ENCODE assay signal across 17 cellular contexts in genomic region chrX:41692162-41692749, GRCh38. TPM values are rescaled to one million over a fixed set of nuclear protein-coding genes. Genes with fewer than 3 reads are reported as not detected.
A peak's percentile ranks its signal among the peaks of the same experiment; 100 is the strongest.
DNase-seq lines count a peak whose midpoint lies in the region; ATAC-seq, FAIRE-seq and TF ChIP-seq lines count a peak whose summit lies in the region.
"Had no signal": no experiment of that assay in that cellular context is flagged by ENCODE, and none has a peak within 500 bp of the region (broad histone marks: within the 10 kb centered on the region; RNA-seq: fewer than 3 reads in every experiment).

No MANE protein-coding gene starts in this region.

- TF ChIP-seq CTCF in AG09309 (IDR thresholded peaks at IDR 0.05; ENCODE audit: control insufficient read depth, insufficient read depth, low read depth, low read length, missing control alignments): no peak
- TF ChIP-seq CTCF in astrocyte (IDR thresholded peaks at IDR 0.05; ENCODE audit: insufficient read depth, low read depth, low read length): no peak
- TF ChIP-seq CTCF in left lung (IDR thresholded peaks at IDR 0.05): no peak

- no peaks in the 10 kb centered on the region for H3K27me3 Mint-ChIP-seq in astrocyte (ENCODE audit: low read depth, unreplicated experiment)
- peaks cover 33% of the 10 kb centered on the region for H3K27me3 Mint-ChIP-seq in activated T-cell treated with anti-CD3 and anti-CD28 coated beads, Interleukin-2, amount 50 U/mL, for 24 hours
- H3K27me3 Mint-ChIP-seq: stimulated activated memory B cell treated with anti-CD40 and anti-IgM and Interleukin-4, amounts not matched to agents 10 μg/mL and 1 μg/mL and 100 μg/mL, for 72 hours had no signal

- intact Hi-C loops in left lung (cut with DNase I): no loop called here

- H3K9me3 ChIP-seq in astrocyte (ENCODE audit: insufficient read depth, low read depth, low read length): no peaks in the 10 kb centered on the region
- H3K9me3 ChIP-seq in left lung: no peaks in the 10 kb centered on the region
- H3K9me3 ChIP-seq: mucosa of descending colon had no signal

- H3K36me3 Mint-ChIP-seq in astrocyte (ENCODE audit: low read depth, unreplicated experiment): no peaks in the 10 kb centered on the region
- peaks cover 6% of the 10 kb centered on the region for H3K36me3 Mint-ChIP-seq in activated T-cell treated with anti-CD3 and anti-CD28 coated beads, Interleukin-2, amount 50 U/mL, for 24 hours (ENCODE audit: low read depth)

- H3K27ac Mint-ChIP-seq in astrocyte (ENCODE audit: unreplicated experiment): no peak overlapping the region
- no peak overlapping the region for H3K27ac Mint-ChIP-seq in activated T-cell treated with anti-CD3 and anti-CD28 coated beads, Interleukin-2, amount 50 U/mL, for 24 hours
- H3K27ac Mint-ChIP-seq: stimulated activated memory B cell treated with anti-CD40 and anti-IgM and Interleukin-4, amounts not matched to agents 10 μg/mL and 1 μg/mL and 100 μg/mL, for 72 hours had no signal

- no peaks in the 10 kb centered on the region for H3K4me1 ChIP-seq in astrocyte (ENCODE audit: insufficient read depth, low read length)
- no peaks in the 10 kb centered on the region for H3K4me1 ChIP-seq in left lung

- no peaks in the 10 kb centered on the region for H3K79me2 ChIP-seq in astrocyte (ENCODE audit: insufficient read depth, low read length)

- ATAC-seq in left lung: peak; percentile 35
- ATAC-seq: activated CD4-positive, CD25-positive, alpha-beta regulatory T cell treated with anti-CD3 and anti-CD28 coated beads, Interleukin-2, amount 50 U/mL, for 24 hours; mucosa of descending colon; stimulated activated memory B cell treated with anti-CD40 and anti-IgM and Interleukin-4, amounts not matched to agents 10 μg/mL and 1 μg/mL and 100 μg/mL, for 72 hours had no signal

- peak; percentile 52 for DNase-seq in AG09309 (ENCODE audit: low read depth)
- DNase-seq in GM03348 (ENCODE audit: low spot score): peak; percentile 49
- peak; percentile 49 for DNase-seq in astrocyte (ENCODE audit: low read depth)
- no peak for DNase-seq in left lung
- no peak for DNase-seq in activated T-cell treated with anti-CD3 and anti-CD28 coated beads, Interleukin-2, amount 50 U/mL, for 24 hours
- no peak for DNase-seq in HTR-8/SVneo (ENCODE audit: insufficient read length, low spot score)
- no peak for DNase-seq in NCI-H1105 (lab: John Stamatoyannopoulos, UW)
- no peak for DNase-seq in germinal center (ENCODE audit: low spot score)
- DNase-seq: central memory CD4-positive, alpha-beta T cell; KG1; mucosa of descending colon; NCI-H2029; stimulated activated CD4-positive, alpha-beta T cell treated with anti-CD3 and anti-CD28 coated beads, Interleukin-2, amount 100 ng/mL, for 24 hours had no signal

- H3K4me3 ChIP-seq in AG09309 (ENCODE audit: control insufficient read depth, low read depth, low read length): no peak overlapping the region
- no peak overlapping the region for H3K4me3 ChIP-seq in astrocyte (ENCODE audit: insufficient read depth, low read depth, low read length)
- H3K4me3 ChIP-seq in left lung: no peak overlapping the region
- H3K4me3 ChIP-seq: mucosa of descending colon had no signal

- no peak overlapping the region for H2AFZ ChIP-seq in astrocyte (ENCODE audit: low read depth, low read length)

- H3K36me3 ChIP-seq in astrocyte (ENCODE audit: insufficient read depth, low read length) (no peaks in the 10 kb centered on the region), left lung (no peaks in the 10 kb centered on the region)

- FAIRE-seq in astrocyte (lab: Jason Lieb, UNC) (peak; percentile 99), HTR-8/SVneo (lab: Jason Lieb, UNC) (no peak)

- no peak overlapping the region for H3K4me2 ChIP-seq in astrocyte (ENCODE audit: low read length)

- H3K9me3 Mint-ChIP-seq in astrocyte (ENCODE audit: unreplicated experiment): no peaks in the 10 kb centered on the region
- no peaks in the 10 kb centered on the region for H3K9me3 Mint-ChIP-seq in activated T-cell treated with anti-CD3 and anti-CD28 coated beads, Interleukin-2, amount 50 U/mL, for 24 hours
- H3K9me3 Mint-ChIP-seq: stimulated activated memory B cell treated with anti-CD40 and anti-IgM and Interleukin-4, amounts not matched to agents 10 μg/mL and 1 μg/mL and 100 μg/mL, for 72 hours had no signal

- H3K27me3 ChIP-seq in astrocyte (ENCODE audit: insufficient read depth, low read length) (no peaks in the 10 kb centered on the region), left lung (no peaks in the 10 kb centered on the region)

- H3K27ac ChIP-seq in astrocyte (ENCODE audit: low read depth, low read length): no peak overlapping the region
- H3K27ac ChIP-seq in left lung: no peak overlapping the region

- H3K4me1 Mint-ChIP-seq in astrocyte (ENCODE audit: low read depth, unreplicated experiment): no peaks in the 10 kb centered on the region
- H3K4me1 Mint-ChIP-seq in activated T-cell treated with anti-CD3 and anti-CD28 coated beads, Interleukin-2, amount 50 U/mL, for 24 hours (ENCODE audit: low read depth): peaks cover 56% of the 10 kb centered on the region

- no peak overlapping the region for H3K9ac ChIP-seq in astrocyte (ENCODE audit: low read length)

- no peaks in the 10 kb centered on the region for H4K20me1 ChIP-seq in astrocyte (ENCODE audit: insufficient read depth, low read length)

- no peak overlapping the region for H3K4me3 Mint-ChIP-seq in astrocyte (ENCODE audit: unreplicated experiment)
- H3K4me3 Mint-ChIP-seq in activated T-cell treated with anti-CD3 and anti-CD28 coated beads, Interleukin-2, amount 50 U/mL, for 24 hours: no peak overlapping the region
- H3K4me3 Mint-ChIP-seq: stimulated activated memory B cell treated with anti-CD40 and anti-IgM and Interleukin-4, amounts not matched to agents 10 μg/mL and 1 μg/mL and 100 μg/mL, for 72 hours had no signal

RNA-seq across cellular contexts. Expression of gene GPR34, which starts 3.5 kb away (rescaled TPM):
- total RNA-seq in astrocyte (not detected in 2 replicates), left lung (10 to 100 TPM; 18.7 to 20.6 TPM)
- total RNA-seq: epithelial cell of proximal tubule, pulmonary artery endothelial cell had no signal

RNA-seq across cellular contexts. Expression of gene GPR82, which starts 31.7 kb away (rescaled TPM):
- total RNA-seq in astrocyte (not detected in 2 replicates), left lung (under 1 TPM; 0.17 to 0.37 TPM)
- total RNA-seq: epithelial cell of proximal tubule, pulmonary artery endothelial cell had no signal

Comparison
In these comparisons a context has a peak if more than half of its experiments do, and no peak if none do; other contexts are left out.
1. DNase-seq: peak in AG09309 (single experiment), GM03348 (single experiment) and astrocyte (single experiment); none in left lung (0 of 2), activated T-cell treated with anti-CD3 and anti-CD28 coated beads, Interleukin-2, amount 50 U/mL, for 24 hours (single experiment), HTR-8/SVneo (single experiment), NCI-H1105 (single experiment) and germinal center (single experiment).
2. RNA of gene GPR34, which starts 3.5 kb away (total RNA-seq): 18.7 to 20.6 TPM in left lung; not detected in astrocyte; every median in the first group is over 10 times any median in the second.